Comparison of ENCODE assay signal across 1 cellular context in the genomic region with DNA sequence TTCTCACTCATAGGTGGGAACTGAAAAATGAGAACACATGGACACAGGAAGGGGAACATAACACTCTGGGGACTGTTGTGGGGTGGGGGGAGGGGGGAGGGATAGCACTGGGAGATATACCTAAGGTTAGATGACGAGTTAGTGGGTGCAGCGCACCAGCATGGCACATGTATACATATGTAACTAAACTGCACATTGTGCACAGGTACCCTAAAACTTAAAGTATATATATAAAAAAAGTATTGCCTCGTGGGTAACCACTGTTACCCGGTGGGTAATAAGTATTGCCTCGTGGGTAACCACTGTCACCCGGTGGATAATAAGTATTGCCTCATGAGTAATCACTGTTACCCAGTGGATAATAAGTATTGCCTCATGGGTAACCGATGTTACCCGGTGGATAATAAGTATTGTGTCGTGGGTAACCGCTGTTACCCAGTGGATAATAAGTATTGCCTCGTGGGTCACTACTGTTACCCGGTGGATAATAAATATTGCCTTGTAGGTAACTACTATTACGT.
TF ChIP-seq lines count a peak whose summit lies in the region.

No MANE protein-coding gene starts in this region.

TF ChIP-seq in GM12878, 131 proteins besides CTCF, POLR2A, EP300 and RAD21:
- TF ChIP-seq ZNF24 (IDR thresholded peaks at IDR 0.05) (peak; percentile 98), ZNF217 (IDR thresholded peaks at IDR 0.05) (peak; percentile 83), SREBF1 (IDR thresholded peaks at IDR 0.05; ENCODE audit: low read length) (peak; percentile 59; the same call in 1 of the 2 replicates), POU2F2 (IDR thresholded peaks at IDR 0.05; ENCODE audit: borderline replicate concordance, low read depth, low read length) (0 out of 3 replicates have a peak, but pooled peaks have one; percentile 17)
- TF ChIP-seq, protein P1, sequence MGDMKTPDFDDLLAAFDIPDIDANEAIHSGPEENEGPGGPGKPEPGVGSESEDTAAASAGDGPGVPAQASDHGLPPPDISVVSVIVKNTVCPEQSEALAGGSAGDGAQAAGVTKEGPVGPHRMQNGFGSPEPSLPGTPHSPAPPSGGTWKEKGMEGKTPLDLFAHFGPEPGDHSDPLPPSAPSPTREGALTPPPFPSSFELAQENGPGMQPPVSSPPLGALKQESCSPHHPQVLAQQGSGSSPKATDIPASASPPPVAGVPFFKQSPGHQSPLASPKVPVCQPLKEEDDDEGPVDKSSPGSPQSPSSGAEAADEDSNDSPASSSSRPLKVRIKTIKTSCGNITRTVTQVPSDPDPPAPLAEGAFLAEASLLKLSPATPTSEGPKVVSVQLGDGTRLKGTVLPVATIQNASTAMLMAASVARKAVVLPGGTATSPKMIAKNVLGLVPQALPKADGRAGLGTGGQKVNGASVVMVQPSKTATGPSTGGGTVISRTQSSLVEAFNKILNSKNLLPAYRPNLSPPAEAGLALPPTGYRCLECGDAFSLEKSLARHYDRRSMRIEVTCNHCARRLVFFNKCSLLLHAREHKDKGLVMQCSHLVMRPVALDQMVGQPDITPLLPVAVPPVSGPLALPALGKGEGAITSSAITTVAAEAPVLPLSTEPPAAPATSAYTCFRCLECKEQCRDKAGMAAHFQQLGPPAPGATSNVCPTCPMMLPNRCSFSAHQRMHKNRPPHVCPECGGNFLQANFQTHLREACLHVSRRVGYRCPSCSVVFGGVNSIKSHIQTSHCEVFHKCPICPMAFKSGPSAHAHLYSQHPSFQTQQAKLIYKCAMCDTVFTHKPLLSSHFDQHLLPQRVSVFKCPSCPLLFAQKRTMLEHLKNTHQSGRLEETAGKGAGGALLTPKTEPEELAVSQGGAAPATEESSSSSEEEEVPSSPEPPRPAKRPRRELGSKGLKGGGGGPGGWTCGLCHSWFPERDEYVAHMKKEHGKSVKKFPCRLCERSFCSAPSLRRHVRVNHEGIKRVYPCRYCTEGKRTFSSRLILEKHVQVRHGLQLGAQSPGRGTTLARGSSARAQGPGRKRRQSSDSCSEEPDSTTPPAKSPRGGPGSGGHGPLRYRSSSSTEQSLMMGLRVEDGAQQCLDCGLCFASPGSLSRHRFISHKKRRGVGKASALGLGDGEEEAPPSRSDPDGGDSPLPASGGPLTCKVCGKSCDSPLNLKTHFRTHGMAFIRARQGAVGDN (IDR thresholded peaks at IDR 0.05): 0 out of 2 replicates have a peak, but pooled peaks have one; percentile 29
